18 cellular contexts compared by ENCODE assay signal in the genomic region with DNA sequence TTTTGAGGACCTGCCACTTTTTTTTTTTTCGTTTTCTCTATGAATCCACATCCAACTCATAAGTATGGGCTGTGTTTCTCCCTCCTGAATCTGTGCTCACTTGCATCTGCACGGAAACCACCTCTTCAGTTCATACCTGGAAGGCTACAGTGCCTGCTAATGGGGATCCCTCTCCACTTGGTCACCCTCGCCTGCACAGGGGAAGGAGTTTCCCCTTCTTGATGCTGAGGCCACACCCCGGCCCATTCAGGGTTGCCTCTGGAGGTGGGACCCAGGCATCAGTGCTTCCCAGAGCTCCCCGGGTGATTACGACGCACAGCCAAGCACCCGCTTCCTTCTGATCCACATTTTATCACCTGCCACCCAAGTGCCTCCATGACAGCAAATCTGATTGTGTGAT.
DNase-seq lines count a peak whose midpoint lies in the region; ATAC-seq, FAIRE-seq and TF ChIP-seq lines count a peak whose summit lies in the region.
"Had no signal": no experiment of that assay in that cellular context is flagged by ENCODE, and none has a peak within 500 bp of the region (broad histone marks: within the 10 kb centered on the region; RNA-seq: fewer than 3 reads in every experiment).

No MANE protein-coding gene starts in this region.

- CTCF ChIA-PET in H1 (lab: Charles Lee; ENCODE audit: partially characterized antibody): interaction anchor here (0.8 kb wide), 2 partner anchors 16 to 47 kb away, joined by 3 read pairs; no protein-coding TSS in a partner anchor
- CTCF ChIA-PET in CD4-positive, alpha-beta memory T cell (lab: Charles Lee; ENCODE audit: partially characterized antibody): no interaction called here

- H3K79me2 ChIP-seq in H1 (ENCODE audit: control insufficient read depth in 1 of 2, insufficient read depth in 2 of 2, low read length in 2 of 2): no peaks in the 10 kb centered on the region

- H2BK15ac ChIP-seq in H1 (ENCODE audit: low read length): no peak overlapping the region

- no peak overlapping the region for H3K23ac ChIP-seq in H1 (ENCODE audit: insufficient read length)

- peaks cover 18 to 25% of the 10 kb centered on the region in 2 donors for H3K27me3 Mint-ChIP-seq in CD4-positive, alpha-beta memory T cell
- peaks cover 27 to 47% of the 10 kb centered on the region in 2 donors for H3K27me3 Mint-ChIP-seq in effector memory CD8-positive, alpha-beta T cell

- no peak overlapping the region for H3K4ac ChIP-seq in H1 (replicated peaks; ENCODE audit: insufficient read length, low read depth, low read length)

- intact Hi-C loops in thyroid gland (cut with DNase I): no loop called here
- intact Hi-C loops in CD4-positive, alpha-beta memory T cell (cut with micrococcal nuclease): no loop called here

- ATAC-seq in effector memory CD8-positive, alpha-beta T cell (replicated peaks): no peak
- ATAC-seq: CD8-positive, alpha-beta T cell had no signal

- H3K36me3 ChIP-seq in H1 (ENCODE audit: control insufficient read depth in 2 of 4, insufficient read depth in 4 of 4, low read length in 3 of 4) (no peaks in the 10 kb centered on the region), thyroid gland (no peaks in the 10 kb centered on the region)
- H3K36me3 ChIP-seq in CD4-positive, alpha-beta memory T cell (ENCODE audit: insufficient read depth, low read length): no peaks in the 10 kb centered on the region
- H3K36me3 ChIP-seq: HAP-1 had no signal

- TF ChIP-seq EP300 in H1 (IDR thresholded peaks at IDR 0.05; ENCODE audit: borderline replicate concordance in 1 of 2, low read depth in 2 of 2, low read length in 2 of 2): no peak

- no peak overlapping the region for H2BK5ac ChIP-seq in H1 (ENCODE audit: low read depth, low read length)

- H3K56ac ChIP-seq in H1 (replicated peaks; ENCODE audit: insufficient read length, low read depth, low read length): no peak overlapping the region

- TF ChIP-seq RAD21 in H1 (IDR thresholded peaks at IDR 0.05 in 1 of 2, conservative IDR thresholded peaks at IDR 0.05 in 1 of 2; ENCODE audit: low read depth in 2 of 2, low read length in 2 of 2): no peak

- POLR2A ChIA-PET in H1 (lab: Charles Lee; ENCODE audit: partially characterized antibody): no interaction called here
- POLR2A ChIA-PET in CD4-positive, alpha-beta memory T cell (lab: Charles Lee; ENCODE audit: partially characterized antibody): no interaction called here

- H3K27me3 ChIP-seq in H1 (replicated peaks in 1 of 4; ENCODE audit: control insufficient read depth in 3 of 4, extremely low read depth in 1 of 4, insufficient read depth in 3 of 4, low read length in 3 of 4) (no peaks in the 10 kb centered on the region), thyroid gland (no peaks in the 10 kb centered on the region)
- no peaks in the 10 kb centered on the region for H3K27me3 ChIP-seq in CD4-positive, alpha-beta memory T cell (ENCODE audit: insufficient read depth, low read length)

- no peak overlapping the region for H3K4me3 Mint-ChIP-seq in CD4-positive, alpha-beta memory T cell
- H3K4me3 Mint-ChIP-seq in effector memory CD8-positive, alpha-beta T cell: no peak overlapping the region
- H3K4me3 Mint-ChIP-seq: CD8-positive, alpha-beta T cell; HFFc6 had no signal

- TF ChIP-seq POLR2A in H1 (IDR thresholded peaks at IDR 0.05; ENCODE audit: control extremely low read depth in 1 of 2, low read depth in 2 of 2, low read length in 2 of 2) (no peak), thyroid gland (IDR thresholded peaks at IDR 0.05) (no peak)

- no peak overlapping the region for H2BK20ac ChIP-seq in H1 (ENCODE audit: low read length)

- no peak overlapping the region for H2BK12ac ChIP-seq in H1 (ENCODE audit: low read depth, low read length)

- H3K36me3 Mint-ChIP-seq in CD4-positive, alpha-beta memory T cell: no peaks in the 10 kb centered on the region
- H3K36me3 Mint-ChIP-seq in effector memory CD8-positive, alpha-beta T cell (ENCODE audit: insufficient read depth): no peaks in the 10 kb centered on the region
- H3K36me3 Mint-ChIP-seq: CD8-positive, alpha-beta T cell had no signal

- DNase-seq in DMS79 treated with DMSO at 0.1 percent for 48 hours (lab: John Stamatoyannopoulos, UW) (peak; percentile 89), H1 (ENCODE audit: low read depth in 1 of 2, low spot score in 2 of 2) (no peak), thyroid gland (peak; percentile 59 to 64), hypothalamus (lab: John Stamatoyannopoulos, UW) (no peak)
- no peak for DNase-seq in CD4-positive, alpha-beta memory T cell
- DNase-seq in effector memory CD8-positive, alpha-beta T cell: no peak
- DNase-seq: C1 segment of cervical spinal cord; CD8-positive, alpha-beta T cell; DMS 273 treated with DMSO at 0.1 percent for 48 hours; DMS53; EL; GDM1; GM23248; HFFc6 had no signal

- no peak overlapping the region for H3K4me2 ChIP-seq in H1 (ENCODE audit: insufficient read depth in 1 of 2, low read depth in 2 of 2, low read length in 2 of 2)

- H3K4me1 Mint-ChIP-seq in CD4-positive, alpha-beta memory T cell: peaks cover 0 to 5% (median under 1%) of the 10 kb centered on the region in 4 donors
- peaks cover 3% of the 10 kb centered on the region in 2 donors for H3K4me1 Mint-ChIP-seq in effector memory CD8-positive, alpha-beta T cell (ENCODE audit: low read depth in 2 of 2)

- 88% methylated on average over 8 of the region's 8 CpGs; no CpG with 5 or more reads in 1 of the 2 experiments for WGBS in H1 (ENCODE audit: extremely low coverage in 1 of 2, insufficient coverage in 1 of 2, insufficient read length in 1 of 2, insufficient replicate concordance in 2 of 2, low coverage in 1 of 2, low lambda C conversion rate in 2 of 2, missing lambda C conversion rate in 1 of 2), 2 experiments
- WGBS in thyroid gland, 2 donors: 35 to 54% methylated on average over 8 of the region's 8 CpGs

- FAIRE-seq in H1 (lab: Jason Lieb, UNC): no peak
- FAIRE-seq: D721Med, GM12891, GM18507 had no signal

- no peak overlapping the region for H2AK5ac ChIP-seq in H1 (ENCODE audit: low read depth, low read length)

- H3K4me3 ChIP-seq in H1 (ENCODE audit: extremely low read depth in 1 of 4, insufficient read depth in 2 of 4, low read depth in 3 of 4, low read length in 4 of 4) (no peak overlapping the region), thyroid gland (replicated peaks in 1 of 3) (no peak overlapping the region)
- no peak overlapping the region for H3K4me3 ChIP-seq in CD4-positive, alpha-beta memory T cell (ENCODE audit: low read length in 2 of 2)
- H3K4me3 ChIP-seq: GM23248, HAP-1 had no signal

- H3K9me3 Mint-ChIP-seq in CD4-positive, alpha-beta memory T cell: no peaks in the 10 kb centered on the region
- no peaks in the 10 kb centered on the region for H3K9me3 Mint-ChIP-seq in effector memory CD8-positive, alpha-beta T cell
- H3K9me3 Mint-ChIP-seq: CD8-positive, alpha-beta T cell; HFFc6 had no signal

- TF ChIP-seq CTCF in H1 (IDR thresholded peaks at IDR 0.05; ENCODE audit: control extremely low read depth in 1 of 3, insufficient read depth in 1 of 3, low read depth in 1 of 3, low read length in 3 of 3) (no peak), thyroid gland (IDR thresholded peaks at IDR 0.05) (no peak)

- H4K8ac ChIP-seq in H1 (ENCODE audit: extremely low read depth, insufficient read depth, low read length): peak overlapping the region; percentile 30; the same call in 1 of the 2 replicates

- H3K27ac Mint-ChIP-seq in CD4-positive, alpha-beta memory T cell: no peak overlapping the region
- no peak overlapping the region for H3K27ac Mint-ChIP-seq in effector memory CD8-positive, alpha-beta T cell
- H3K27ac Mint-ChIP-seq: CD8-positive, alpha-beta T cell; HFFc6 had no signal

- H3K27ac ChIP-seq in H1 (ENCODE audit: low read depth, low read length) (no peak overlapping the region), thyroid gland (no peak overlapping the region)
- no peak overlapping the region for H3K27ac ChIP-seq in CD4-positive, alpha-beta memory T cell (ENCODE audit: low read depth, low read length)
- H3K27ac ChIP-seq: GM23248 had no signal

- no peaks in the 10 kb centered on the region for H3K79me1 ChIP-seq in H1 (ENCODE audit: low read depth, low read length)

- H3K9me3 ChIP-seq in H1 (ENCODE audit: insufficient read depth in 2 of 2, low read depth in 1 of 2, low read length in 1 of 2): no peaks in the 10 kb centered on the region
- H3K9me3 ChIP-seq in thyroid gland: no peaks in the 10 kb centered on the region
- H3K9me3 ChIP-seq in CD4-positive, alpha-beta memory T cell (ENCODE audit: control insufficient read depth in 1 of 2, low read length in 2 of 2): no peaks in the 10 kb centered on the region
- H3K9me3 ChIP-seq: HAP-1 had no signal

- H3K18ac ChIP-seq in H1 (ENCODE audit: extremely low read depth, low read length): no peak overlapping the region

- H2BK120ac ChIP-seq in H1 (replicated peaks; ENCODE audit: low read depth, low read length): no peak overlapping the region

- peaks cover 0 to 2% of the 10 kb centered on the region in 2 experiments for H4K20me1 ChIP-seq in H1 (replicated peaks in 1 of 2; ENCODE audit: control insufficient read depth in 1 of 2, insufficient read depth in 2 of 2, low read length in 2 of 2)

- no peak overlapping the region for H4K91ac ChIP-seq in H1 (replicated peaks; ENCODE audit: insufficient read length, low read length)

- no peaks in the 10 kb centered on the region for H3K23me2 ChIP-seq in H1 (ENCODE audit: low read depth, low read length)

- no peak overlapping the region for H3K14ac ChIP-seq in H1 (ENCODE audit: insufficient read length)

- H3K9ac ChIP-seq in H1 (replicated peaks in 1 of 4; ENCODE audit: extremely low read depth in 1 of 4, low read depth in 3 of 4, low read length in 3 of 4): no peak overlapping the region
- H3K9ac ChIP-seq: GM23248 had no signal

- H3K4me1 ChIP-seq in H1 (replicated peaks in 1 of 4; ENCODE audit: control insufficient read depth in 3 of 4, insufficient read depth in 4 of 4, low read length in 3 of 4) (no peaks in the 10 kb centered on the region), thyroid gland (no peaks in the 10 kb centered on the region)
- no peaks in the 10 kb centered on the region for H3K4me1 ChIP-seq in CD4-positive, alpha-beta memory T cell (ENCODE audit: insufficient read depth, low read length)
- H3K4me1 ChIP-seq: HAP-1 had no signal

- no peak overlapping the region for H2AFZ ChIP-seq in H1 (ENCODE audit: low read length)
- H2AFZ ChIP-seq: GM23248 had no signal

- no peak overlapping the region for H4K5ac ChIP-seq in H1 (ENCODE audit: insufficient read length, low read depth, low read length)

TF ChIP-seq in H1, 55 proteins besides CTCF, POLR2A, EP300 and RAD21 (continues in another document):
- TF ChIP-seq BACH1 (IDR thresholded peaks at IDR 0.05; ENCODE audit: low read length) (no peak), HDAC2 (IDR thresholded peaks at IDR 0.05; ENCODE audit: borderline replicate concordance in 1 of 2, low read depth in 2 of 2, low read length in 2 of 2) (no peak), TEAD4 (IDR thresholded peaks at IDR 0.05; ENCODE audit: low read depth, low read length) (no peak), BRCA1 (IDR thresholded peaks at IDR 0.05; ENCODE audit: low read depth, low read length) (no peak), EGR1 (IDR thresholded peaks at IDR 0.05; ENCODE audit: borderline replicate concordance, low read depth, low read length) (no peak), POU5F1 (IDR thresholded peaks at IDR 0.05; ENCODE audit: low read depth, low read length) (no peak), CHD1 (IDR thresholded peaks at IDR 0.05; ENCODE audit: low read depth, low read length) (no peak), SIX5 (IDR thresholded peaks at IDR 0.05; ENCODE audit: low read depth, low read length) (no peak)

Comparison
In these comparisons a context has a peak if more than half of its experiments do, and no peak if none do; other contexts are left out.
1. DNase-seq: peak in DMS79 treated with DMSO at 0.1 percent for 48 hours (single experiment) and thyroid gland (2 of 2); none in H1 (0 of 2), hypothalamus (0 of 51), CD4-positive, alpha-beta memory T cell (0 of 5) and effector memory CD8-positive, alpha-beta T cell (0 of 3).